In genomic region chr12:97784904-97785303, GRCh38 we compare ENCODE assay signal across 32 cellular contexts.
"Had no signal": no experiment of that assay in that cellular context is flagged by ENCODE, and none has a peak within 500 bp of the region (broad histone marks: within the 10 kb centered on the region; RNA-seq: fewer than 3 reads in every experiment).

No MANE protein-coding gene starts in this region.

- H3K36me3 ChIP-seq: breast epithelium, Peyer's patch had no signal

- H3K9me3 ChIP-seq: body of pancreas, breast epithelium, Peyer's patch had no signal

- ATAC-seq: activated CD8-positive, alpha-beta T cell treated with anti-CD3 and anti-CD28 coated beads, Interleukin-2, amount 10 ng/mL, durations not matched to agents 7 days and 5 days; body of pancreas; PC-3; SK-N-SH treated with all-trans-retinoic acid at 6 μM for 48 hours had no signal

- H3K9ac ChIP-seq: KMS-11 had no signal

- H3K4me1 ChIP-seq: body of pancreas, breast epithelium, Peyer's patch had no signal

- H3K4me2 ChIP-seq: KMS-11 had no signal

- H3K4me3 ChIP-seq: body of pancreas, breast epithelium, Peyer's patch had no signal

- H3K27ac ChIP-seq: body of pancreas, breast epithelium, KMS-11, Peyer's patch, VCaP had no signal

- DNase-seq: activated CD4-positive, alpha-beta T cell treated with anti-CD3 and anti-CD28 coated beads, Interleukin-2, amount 10 ng/mL, durations not matched to agents 24 days and 14 days; activated CD4-positive, alpha-beta T cell treated with anti-CD3 and anti-CD28 coated beads, Interleukin-2, amount 50 U/mL, for 4 hours; activated CD8-positive, alpha-beta T cell treated with anti-CD3 and anti-CD28 coated beads, Interleukin-2, amount 10 ng/mL, durations not matched to agents 7 days and 5 days; activated gamma-delta T cell; activated naive CD4-positive, alpha-beta T cell treated with Interleukin-2 at 50 U/mL for 16 hours; activated naive CD8-positive, alpha-beta T cell treated with anti-CD3 and anti-CD28 coated beads, Interleukin-2, amount 10 ng/mL, durations not matched to agents 7 days and 5 days; activated T-cell treated with anti-CD3 and anti-CD28 coated beads, Interleukin-2, amount 50 U/mL, for 24 hours; amygdala; body of pancreas; NCI-H1092 treated with DMSO at 0.1 percent for 48 hours; NCI-H1417; NCI-H146; NCI-H187; NCI-H2029 treated with DMSO at 0.1 percent for 48 hours; NCI-H2107; NCI-H2171; NCI-H510A; NCI-H526; NCI-H748 treated with DMSO at 0.1 percent for 48 hours; NK-92 treated with Interleukin-12 subunit alpha and Interleukin-12 subunit beta, amount 100 ng/mL, for 24 hours; PC-3; Peyer's patch; RPMI8226; SIG-M5; T-helper 1 cell; T-helper 2 cell; T-helper 9 cell had no signal

- FAIRE-seq: astrocyte had no signal

- H3K27me3 ChIP-seq: body of pancreas, breast epithelium, Peyer's patch had no signal
